In the genomic region with DNA sequence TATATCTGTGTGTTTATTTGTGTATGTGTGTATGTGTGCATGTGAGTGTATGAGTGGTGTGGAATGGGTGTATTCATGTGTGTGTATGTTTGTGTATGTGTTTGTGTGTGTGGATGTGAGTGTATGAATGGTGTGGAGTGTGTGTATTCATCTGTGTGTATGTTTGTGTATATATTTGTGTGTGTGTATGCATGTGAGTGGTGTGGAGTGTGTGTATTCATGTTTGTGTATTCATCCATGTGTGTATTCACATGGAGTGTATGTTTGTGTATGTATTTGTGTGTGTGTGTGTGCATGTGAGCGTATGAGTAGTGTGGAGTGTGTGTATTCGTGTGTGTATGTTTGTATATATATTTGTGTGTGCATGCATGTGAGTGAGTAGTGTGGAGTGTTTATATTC, we compare ENCODE assay signal across 1 cellular context.
TF ChIP-seq lines count a peak whose summit lies in the region.

No MANE protein-coding gene starts in this region.

TF ChIP-seq in HepG2, 621 proteins besides CTCF, POLR2A, EP300 and RAD21 (continued from another document):
- TF ChIP-seq SP1 (IDR thresholded peaks at IDR 0.05) = 0 out of 2 replicates have a peak, but pooled peaks have one; percentile 22
- TF ChIP-seq SP1 (CRISPR knock-in tag; IDR thresholded peaks at IDR 0.05) = no peak
- no peak for TF ChIP-seq FOXK2 (IDR thresholded peaks at IDR 0.05)
- TF ChIP-seq, protein P1, sequence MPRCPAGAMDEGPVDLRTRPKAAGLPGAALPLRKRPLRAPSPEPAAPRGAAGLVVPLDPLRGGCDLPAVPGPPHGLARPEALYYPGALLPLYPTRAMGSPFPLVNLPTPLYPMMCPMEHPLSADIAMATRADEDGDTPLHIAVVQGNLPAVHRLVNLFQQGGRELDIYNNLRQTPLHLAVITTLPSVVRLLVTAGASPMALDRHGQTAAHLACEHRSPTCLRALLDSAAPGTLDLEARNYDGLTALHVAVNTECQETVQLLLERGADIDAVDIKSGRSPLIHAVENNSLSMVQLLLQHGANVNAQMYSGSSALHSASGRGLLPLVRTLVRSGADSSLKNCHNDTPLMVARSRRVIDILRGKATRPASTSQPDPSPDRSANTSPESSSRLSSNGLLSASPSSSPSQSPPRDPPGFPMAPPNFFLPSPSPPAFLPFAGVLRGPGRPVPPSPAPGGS (CRISPR knock-in tag; IDR thresholded peaks at IDR 0.05) = no peak
- TF ChIP-seq, protein P2, sequence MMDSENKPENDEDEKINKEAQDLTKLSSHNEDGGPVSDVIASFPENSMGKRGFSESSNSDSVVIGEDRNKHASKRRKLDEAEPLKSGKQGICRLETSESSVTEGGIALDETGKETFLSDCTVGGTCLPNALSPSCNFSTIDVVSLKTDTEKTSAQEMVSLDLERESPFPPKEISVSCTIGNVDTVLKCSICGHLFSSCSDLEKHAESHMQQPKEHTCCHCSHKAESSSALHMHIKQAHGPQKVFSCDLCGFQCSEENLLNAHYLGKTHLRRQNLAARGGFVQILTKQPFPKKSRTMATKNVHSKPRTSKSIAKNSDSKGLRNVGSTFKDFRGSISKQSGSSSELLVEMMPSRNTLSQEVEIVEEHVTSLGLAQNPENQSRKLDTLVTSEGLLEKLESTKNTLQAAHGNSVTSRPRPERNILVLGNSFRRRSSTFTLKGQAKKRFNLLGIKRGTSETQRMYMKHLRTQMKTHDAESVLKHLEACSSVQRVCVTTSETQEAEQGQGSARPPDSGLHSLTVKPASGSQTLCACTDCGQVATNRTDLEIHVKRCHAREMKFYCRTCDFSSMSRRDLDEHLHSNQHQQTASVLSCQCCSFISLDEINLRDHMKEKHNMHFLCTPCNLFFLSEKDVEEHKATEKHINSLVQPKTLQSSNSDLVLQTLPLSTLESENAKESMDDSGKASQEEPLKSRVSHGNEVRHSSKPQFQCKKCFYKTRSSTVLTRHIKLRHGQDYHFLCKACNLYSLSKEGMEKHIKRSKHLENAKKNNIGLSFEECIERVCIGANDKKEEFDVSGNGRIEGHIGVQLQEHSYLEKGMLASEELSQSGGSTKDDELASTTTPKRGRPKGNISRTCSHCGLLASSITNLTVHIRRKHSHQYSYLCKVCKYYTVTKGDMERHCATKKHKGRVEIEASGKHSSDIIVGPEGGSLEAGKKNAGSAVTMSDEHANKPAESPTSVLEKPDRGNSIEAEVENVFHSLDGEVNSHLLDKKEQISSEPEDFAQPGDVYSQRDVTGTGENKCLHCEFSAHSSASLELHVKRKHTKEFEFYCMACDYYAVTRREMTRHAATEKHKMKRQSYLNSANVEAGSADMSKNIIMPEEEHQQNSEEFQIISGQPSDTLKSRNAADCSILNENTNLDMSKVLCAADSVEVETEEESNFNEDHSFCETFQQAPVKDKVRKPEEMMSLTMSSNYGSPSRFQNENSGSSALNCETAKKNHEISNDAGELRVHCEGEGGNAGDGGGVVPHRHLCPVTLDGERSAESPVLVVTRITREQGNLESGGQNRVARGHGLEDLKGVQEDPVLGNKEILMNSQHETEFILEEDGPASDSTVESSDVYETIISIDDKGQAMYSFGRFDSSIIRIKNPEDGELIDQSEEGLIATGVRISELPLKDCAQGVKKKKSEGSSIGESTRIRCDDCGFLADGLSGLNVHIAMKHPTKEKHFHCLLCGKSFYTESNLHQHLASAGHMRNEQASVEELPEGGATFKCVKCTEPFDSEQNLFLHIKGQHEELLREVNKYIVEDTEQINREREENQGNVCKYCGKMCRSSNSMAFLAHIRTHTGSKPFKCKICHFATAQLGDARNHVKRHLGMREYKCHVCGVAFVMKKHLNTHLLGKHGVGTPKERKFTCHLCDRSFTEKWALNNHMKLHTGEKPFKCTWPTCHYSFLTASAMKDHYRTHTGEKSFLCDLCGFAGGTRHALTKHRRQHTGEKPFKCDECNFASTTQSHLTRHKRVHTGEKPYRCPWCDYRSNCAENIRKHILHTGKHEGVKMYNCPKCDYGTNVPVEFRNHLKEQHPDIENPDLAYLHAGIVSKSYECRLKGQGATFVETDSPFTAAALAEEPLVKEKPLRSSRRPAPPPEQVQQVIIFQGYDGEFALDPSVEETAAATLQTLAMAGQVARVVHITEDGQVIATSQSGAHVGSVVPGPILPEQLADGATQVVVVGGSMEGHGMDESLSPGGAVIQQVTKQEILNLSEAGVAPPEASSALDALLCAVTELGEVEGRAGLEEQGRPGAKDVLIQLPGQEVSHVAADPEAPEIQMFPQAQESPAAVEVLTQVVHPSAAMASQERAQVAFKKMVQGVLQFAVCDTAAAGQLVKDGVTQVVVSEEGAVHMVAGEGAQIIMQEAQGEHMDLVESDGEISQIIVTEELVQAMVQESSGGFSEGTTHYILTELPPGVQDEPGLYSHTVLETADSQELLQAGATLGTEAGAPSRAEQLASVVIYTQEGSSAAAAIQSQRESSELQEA (CRISPR knock-in tag; IDR thresholded peaks at IDR 0.05; ENCODE audit: not compliant biosample characterization) = no peak
- no peak for TF ChIP-seq CEBPB (IDR thresholded peaks at IDR 0.05; ENCODE audit: borderline replicate concordance, low read depth, low read length)
- no peak for TF ChIP-seq REPIN1 (CRISPR knock-in tag; IDR thresholded peaks at IDR 0.05; ENCODE audit: borderline replicate concordance, low read depth)
- no peak for TF ChIP-seq TCF7 (IDR thresholded peaks at IDR 0.05; ENCODE audit: low read depth)
